1 cellular context compared by ENCODE assay signal in the genomic region with DNA sequence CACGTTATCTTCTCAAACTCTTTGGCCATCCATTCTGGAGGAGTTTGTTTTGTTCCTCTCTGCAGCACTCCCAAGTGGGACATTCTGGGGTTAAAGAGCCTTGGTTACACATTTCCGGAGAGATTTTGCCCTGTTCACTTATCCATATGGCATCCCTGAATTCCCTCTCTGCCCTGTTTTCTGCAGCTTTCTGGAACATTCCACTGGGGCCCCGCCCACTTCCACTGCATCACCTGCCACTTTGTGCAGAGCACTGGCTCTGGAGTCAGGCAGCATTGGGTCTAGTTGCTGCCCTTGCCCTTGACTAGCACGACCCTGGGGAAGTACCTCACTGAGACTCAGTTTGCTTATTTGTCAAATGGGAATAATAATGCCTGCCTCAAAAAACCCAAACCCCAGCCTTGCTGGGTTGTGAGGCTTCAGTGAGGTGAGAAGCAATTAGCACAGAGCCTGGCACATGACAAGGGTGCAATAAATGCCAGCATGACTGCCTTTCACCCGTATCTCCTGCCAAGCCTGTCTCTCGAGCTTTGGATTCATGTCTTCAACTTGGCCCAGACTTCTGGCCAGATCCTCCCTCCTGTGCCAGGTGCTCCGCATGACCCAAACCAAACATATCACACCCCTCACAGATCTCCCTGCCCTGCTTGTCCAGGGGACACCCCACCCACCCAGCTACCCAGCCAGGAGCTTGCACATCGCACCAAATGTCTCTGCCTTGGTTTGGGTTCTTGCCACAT.
TF ChIP-seq lines count a peak whose summit lies in the region.

No MANE protein-coding gene starts in this region.

TF ChIP-seq in HEK293, 187 proteins besides CTCF, POLR2A, EP300 and RAD21:
- TF ChIP-seq, protein P1, sequence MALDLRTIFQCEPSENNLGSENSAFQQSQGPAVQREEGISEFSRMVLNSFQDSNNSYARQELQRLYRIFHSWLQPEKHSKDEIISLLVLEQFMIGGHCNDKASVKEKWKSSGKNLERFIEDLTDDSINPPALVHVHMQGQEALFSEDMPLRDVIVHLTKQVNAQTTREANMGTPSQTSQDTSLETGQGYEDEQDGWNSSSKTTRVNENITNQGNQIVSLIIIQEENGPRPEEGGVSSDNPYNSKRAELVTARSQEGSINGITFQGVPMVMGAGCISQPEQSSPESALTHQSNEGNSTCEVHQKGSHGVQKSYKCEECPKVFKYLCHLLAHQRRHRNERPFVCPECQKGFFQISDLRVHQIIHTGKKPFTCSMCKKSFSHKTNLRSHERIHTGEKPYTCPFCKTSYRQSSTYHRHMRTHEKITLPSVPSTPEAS (tag by site-specific recombination; IDR thresholded peaks at IDR 0.05) = no peak
- TF ChIP-seq, protein P2, sequence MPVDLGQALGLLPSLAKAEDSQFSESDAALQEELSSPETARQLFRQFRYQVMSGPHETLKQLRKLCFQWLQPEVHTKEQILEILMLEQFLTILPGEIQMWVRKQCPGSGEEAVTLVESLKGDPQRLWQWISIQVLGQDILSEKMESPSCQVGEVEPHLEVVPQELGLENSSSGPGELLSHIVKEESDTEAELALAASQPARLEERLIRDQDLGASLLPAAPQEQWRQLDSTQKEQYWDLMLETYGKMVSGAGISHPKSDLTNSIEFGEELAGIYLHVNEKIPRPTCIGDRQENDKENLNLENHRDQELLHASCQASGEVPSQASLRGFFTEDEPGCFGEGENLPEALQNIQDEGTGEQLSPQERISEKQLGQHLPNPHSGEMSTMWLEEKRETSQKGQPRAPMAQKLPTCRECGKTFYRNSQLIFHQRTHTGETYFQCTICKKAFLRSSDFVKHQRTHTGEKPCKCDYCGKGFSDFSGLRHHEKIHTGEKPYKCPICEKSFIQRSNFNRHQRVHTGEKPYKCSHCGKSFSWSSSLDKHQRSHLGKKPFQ (tag by site-specific recombination; IDR thresholded peaks at IDR 0.05) = no peak
- TF ChIP-seq KLF9 (tag by site-specific recombination; IDR thresholded peaks at IDR 0.05; ENCODE audit: low read depth) (0 out of 2 replicates have a peak, but pooled peaks have one; percentile 27), ZNF350 (tag by site-specific recombination; IDR thresholded peaks at IDR 0.05) (no peak), SP3 (tag by site-specific recombination; IDR thresholded peaks at IDR 0.05) (no peak), HOXD13 (CRISPR knock-in tag; IDR thresholded peaks at IDR 0.05; ENCODE audit: borderline replicate concordance) (no peak), ZNF623 (tag by site-specific recombination; IDR thresholded peaks at IDR 0.05) (no peak)
